In the genomic region with DNA sequence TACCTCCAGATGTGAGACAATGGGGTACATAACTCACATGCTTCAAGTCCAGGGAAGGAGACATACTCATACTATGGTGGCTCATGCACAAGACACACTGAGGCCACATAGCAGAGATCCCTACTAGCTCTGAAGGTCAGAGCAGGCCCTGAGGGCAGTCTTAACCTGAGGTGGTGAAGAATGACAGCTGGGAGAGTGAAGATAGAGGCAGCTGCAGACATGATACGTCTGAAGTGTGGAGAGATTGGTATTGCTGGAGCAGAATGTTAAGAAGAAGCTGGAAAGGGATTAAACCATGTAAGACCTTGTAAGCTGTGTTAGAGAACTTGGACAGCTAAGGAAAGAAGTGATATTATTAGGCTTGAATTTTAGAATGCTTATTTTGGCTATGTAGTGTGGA, we compare ENCODE assay signal across 1 cellular context.
TF ChIP-seq lines count a peak whose summit lies in the region.

No MANE protein-coding gene starts in this region.

TF ChIP-seq in K562, 482 proteins besides CTCF, POLR2A, EP300 and RAD21 (continued from another document and continues in another):
- TF ChIP-seq ZBTB33 (CRISPR knock-in tag; IDR thresholded peaks at IDR 0.05) (no peak), PHF21A (IDR thresholded peaks at IDR 0.05; ENCODE audit: borderline replicate concordance, low read depth) (no peak), TEAD2 (tag; IDR thresholded peaks at IDR 0.05) (no peak), LCOR (CRISPR knock-in tag; IDR thresholded peaks at IDR 0.05) (no peak), SNAPC5 (CRISPR knock-in tag; IDR thresholded peaks at IDR 0.05) (no peak), MED1 (CRISPR knock-in tag; IDR thresholded peaks at IDR 0.05; ENCODE audit: borderline replicate concordance) (no peak), IRF2 (CRISPR knock-in tag; IDR thresholded peaks at IDR 0.05) (no peak), ZNF354B (CRISPR knock-in tag; IDR thresholded peaks at IDR 0.05) (no peak), CTBP1 (IDR thresholded peaks at IDR 0.05; ENCODE audit: borderline replicate concordance) (no peak), KLF1 (tag; IDR thresholded peaks at IDR 0.05) (no peak), TRIM28 (IDR thresholded peaks at IDR 0.05) (no peak), RBFOX2 (IDR thresholded peaks at IDR 0.05; ENCODE audit: low read depth, low read length) (no peak), BRCA1 (IDR thresholded peaks at IDR 0.05) (no peak), BRCA1 (CRISPR knock-in tag; IDR thresholded peaks at IDR 0.05) (no peak), RFX5 (IDR thresholded peaks at IDR 0.05; ENCODE audit: low read depth, low read length) (no peak), BRD4 (IDR thresholded peaks at IDR 0.05) (no peak), PHB2 (IDR thresholded peaks at IDR 0.05; ENCODE audit: low read depth) (peak; percentile 71), NR2C2 (CRISPR knock-in tag; IDR thresholded peaks at IDR 0.05) (no peak), NR2C2 (tag; IDR thresholded peaks at IDR 0.05) (no peak), TRIM24 (IDR thresholded peaks at IDR 0.05) (peak; percentile 78 to 79; a peak in 3 of 4 replicates), ARHGAP35 (IDR thresholded peaks at IDR 0.05; ENCODE audit: partially characterized antibody) (no peak), ZFX (CRISPR knock-in tag; IDR thresholded peaks at IDR 0.05) (no peak), CBFB (CRISPR knock-in tag; IDR thresholded peaks at IDR 0.05) (no peak), ZNF511 (CRISPR knock-in tag; IDR thresholded peaks at IDR 0.05) (no peak), CBX2 (IDR thresholded peaks at IDR 0.05; ENCODE audit: insufficient read depth, low read length, poor library complexity, severe bottlenecking) (no peak), MAFG (tag; conservative IDR thresholded peaks at IDR 0.05) (no peak), THAP12 (CRISPR knock-in tag; IDR thresholded peaks at IDR 0.05) (no peak), THRA (IDR thresholded peaks at IDR 0.05) (no peak), TBL1XR1 (IDR thresholded peaks at IDR 0.05; ENCODE audit: low read length in 2 of 2) (no peak), ATF2 (CRISPR knock-in tag; IDR thresholded peaks at IDR 0.05) (no peak), CLOCK (CRISPR knock-in tag; IDR thresholded peaks at IDR 0.05; ENCODE audit: borderline replicate concordance) (no peak), SLC30A9 (CRISPR knock-in tag; IDR thresholded peaks at IDR 0.05) (no peak), ZNF263 (CRISPR knock-in tag; IDR thresholded peaks at IDR 0.05; ENCODE audit: borderline replicate concordance) (no peak), ILF3 (IDR thresholded peaks at IDR 0.05; ENCODE audit: borderline replicate concordance) (no peak), BCL6 (CRISPR knock-in tag; IDR thresholded peaks at IDR 0.05) (no peak), SAFB (IDR thresholded peaks at IDR 0.05; ENCODE audit: borderline replicate concordance, low read depth, low read length) (no peak), PRDM10 (IDR thresholded peaks at IDR 0.05; ENCODE audit: partially characterized antibody) (peak; percentile 56), MBD2 (IDR thresholded peaks at IDR 0.05; ENCODE audit: borderline replicate concordance, low read depth) (no peak), CBX5 (IDR thresholded peaks at IDR 0.05; ENCODE audit: borderline replicate concordance, low read depth) (no peak), ZFP30 (CRISPR knock-in tag; IDR thresholded peaks at IDR 0.05; ENCODE audit: borderline replicate concordance) (no peak), ZNF239 (CRISPR knock-in tag; IDR thresholded peaks at IDR 0.05) (no peak), HMG20A (CRISPR knock-in tag; conservative IDR thresholded peaks at IDR 0.05) (no peak), PRMT5 (CRISPR knock-in tag; IDR thresholded peaks at IDR 0.05) (no peak), ZNF436 (CRISPR knock-in tag; IDR thresholded peaks at IDR 0.05) (no peak), KDM4B (IDR thresholded peaks at IDR 0.05; ENCODE audit: borderline replicate concordance in 2 of 2, low read depth in 1 of 2) (no peak), NEUROD1 (IDR thresholded peaks at IDR 0.05; ENCODE audit: borderline replicate concordance, low read depth, low read length, partially characterized antibody) (no peak), CEBPB (tag; IDR thresholded peaks at IDR 0.05) (no peak)
- TF ChIP-seq, protein P1, sequence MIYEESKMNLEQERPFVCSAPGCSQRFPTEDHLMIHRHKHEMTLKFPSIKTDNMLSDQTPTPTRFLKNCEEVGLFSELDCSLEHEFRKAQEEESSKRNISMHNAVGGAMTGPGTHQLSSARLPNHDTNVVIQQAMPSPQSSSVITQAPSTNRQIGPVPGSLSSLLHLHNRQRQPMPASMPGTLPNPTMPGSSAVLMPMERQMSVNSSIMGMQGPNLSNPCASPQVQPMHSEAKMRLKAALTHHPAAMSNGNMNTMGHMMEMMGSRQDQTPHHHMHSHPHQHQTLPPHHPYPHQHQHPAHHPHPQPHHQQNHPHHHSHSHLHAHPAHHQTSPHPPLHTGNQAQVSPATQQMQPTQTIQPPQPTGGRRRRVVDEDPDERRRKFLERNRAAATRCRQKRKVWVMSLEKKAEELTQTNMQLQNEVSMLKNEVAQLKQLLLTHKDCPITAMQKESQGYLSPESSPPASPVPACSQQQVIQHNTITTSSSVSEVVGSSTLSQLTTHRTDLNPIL (CRISPR knock-in tag; IDR thresholded peaks at IDR 0.05) = no peak
- TF ChIP-seq, protein P2, sequence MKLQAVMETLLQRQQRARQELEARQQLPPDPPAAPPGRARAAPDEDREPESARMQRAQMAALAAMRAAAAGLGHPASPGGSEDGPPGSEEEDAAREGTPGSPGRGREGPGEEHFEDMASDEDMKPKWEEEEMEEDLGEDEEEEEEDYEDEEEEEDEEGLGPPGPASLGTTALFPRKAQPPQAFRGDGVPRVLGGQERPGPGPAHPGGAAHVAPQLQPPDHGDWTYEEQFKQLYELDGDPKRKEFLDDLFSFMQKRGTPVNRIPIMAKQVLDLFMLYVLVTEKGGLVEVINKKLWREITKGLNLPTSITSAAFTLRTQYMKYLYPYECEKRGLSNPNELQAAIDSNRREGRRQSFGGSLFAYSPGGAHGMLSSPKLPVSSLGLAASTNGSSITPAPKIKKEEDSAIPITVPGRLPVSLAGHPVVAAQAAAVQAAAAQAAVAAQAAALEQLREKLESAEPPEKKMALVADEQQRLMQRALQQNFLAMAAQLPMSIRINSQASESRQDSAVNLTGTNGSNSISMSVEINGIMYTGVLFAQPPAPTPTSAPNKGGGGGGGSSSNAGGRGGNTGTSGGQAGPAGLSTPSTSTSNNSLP (IDR thresholded peaks at IDR 0.05; ENCODE audit: borderline replicate concordance, low read depth, low read length) = no peak
